ENCODE assay signal across 7 cellular contexts in genomic region chr5:369940-370258, GRCh38. TPM values are rescaled to one million over a fixed set of nuclear protein-coding genes. Genes with fewer than 3 reads are reported as not detected.
DNase-seq lines count a peak whose midpoint lies in the region; ATAC-seq and TF ChIP-seq lines count a peak whose summit lies in the region.
"Not testable (repeated sequence)": the region's sequence is repeated elsewhere in the genome, so short reads cannot be mapped to it uniquely, and the experiment has no call there.

No MANE protein-coding gene starts in this region.

- H3K9ac ChIP-seq in skeletal muscle satellite cell (ENCODE audit: low read depth, low read length) = peak overlapping the region; percentile 82

- not testable (repeated sequence) for H3K4me3 ChIP-seq in coronary artery; skeletal muscle satellite cell (ENCODE audit: low read length); stomach

- not testable (repeated sequence) for DNase-seq in HFFc6; activated T-helper 1 cell treated with anti-CD3 and anti-CD28 coated beads, Interleukin-12 subunit alpha, Interleukin-12 subunit beta, Interleukin-2, Interleukin-4 antibody, amounts not matched to agents 30 ng/mL and 10 ng/mL and 1 ng/mL, durations not matched to agents 14 hours and 24 hours and 36 hours (ENCODE audit: low spot score)
- DNase-seq in activated CD4-positive, alpha-beta T cell treated with anti-CD3 and anti-CD28 coated beads for 36 hours = peak; percentile 3
- DNase-seq in coronary artery (ENCODE audit: low spot score) (peak; percentile 29), iPS-NIHi11 (ENCODE audit: low spot score) (peak; percentile 4), stomach (peak; percentile 8)

- H3K27me3 ChIP-seq in skeletal muscle satellite cell (ENCODE audit: control insufficient read depth, insufficient read depth, low read length) = not testable (repeated sequence)
- peaks cover 0 to 42% (median 20%) of the 10 kb centered on the region in 3 donors for H3K27me3 ChIP-seq in stomach

- not testable (repeated sequence) for H3K4me3 Mint-ChIP-seq in HFFc6; activated CD4-positive, alpha-beta T cell treated with anti-CD3 and anti-CD28 coated beads for 36 hours
- peak overlapping the region; percentile 15 for H3K4me3 Mint-ChIP-seq in activated T-helper 1 cell treated with anti-CD3 and anti-CD28 coated beads, Interleukin-12 subunit alpha, Interleukin-12 subunit beta, Interleukin-2, Interleukin-4 antibody, amounts not matched to agents 30 ng/mL and 10 ng/mL and 1 ng/mL, durations not matched to agents 14 hours and 24 hours and 36 hours

- TF ChIP-seq POLR2A in stomach (IDR thresholded peaks at IDR 0.05) = not testable (repeated sequence)

- CTCF ChIA-PET in activated CD4-positive, alpha-beta T cell treated with anti-CD3 and anti-CD28 coated beads for 36 hours (lab: Charles Lee) = interaction anchor here (0.8 to 1.7 kb wide), 3 partner anchors 9 to 44 kb away, joined by 3 to 4 read pairs (median 3); no protein-coding TSS in a partner anchor

- intact Hi-C loops in activated CD4-positive, alpha-beta T cell treated with anti-CD3 and anti-CD28 coated beads for 36 hours (cut with DNase I, micrococcal nuclease) = loop anchor here in 1 of 2 experiments (10.0 kb wide), 1 partner anchor 155 kb away; the partner anchor contains the start of genes CCDC127 and SDHA
- intact Hi-C loops in activated T-helper 1 cell treated with anti-CD3 and anti-CD28 coated beads, Interleukin-12 subunit alpha, Interleukin-12 subunit beta, Interleukin-2, Interleukin-4 antibody, amounts not matched to agents 30 ng/mL and 10 ng/mL and 1 ng/mL, durations not matched to agents 14 hours and 24 hours and 36 hours (cut with micrococcal nuclease) = loop anchor here (1.0 kb wide), 2 partner anchors 8 to 22 kb away; no protein-coding TSS in a partner anchor
- intact Hi-C loops in stomach (cut with DNase I; ENCODE audit: low total_unique reads) = not testable (repeated sequence)

- WGBS in stomach, 5 donors = 84 to 95% (median 91%) methylated on average over 12 to 22 of the region's 22 CpGs

- H3K4me1 ChIP-seq in skeletal muscle satellite cell (ENCODE audit: control insufficient read depth, insufficient read depth, low read length) (peaks cover 68% of the 10 kb centered on the region), stomach (peaks cover 12 to 33% (median 15%) of the 10 kb centered on the region in 4 donors)

- peaks cover 65% of the 10 kb centered on the region for H3K4me1 Mint-ChIP-seq in HFFc6 (ENCODE audit: low read depth)
- H3K4me1 Mint-ChIP-seq in activated CD4-positive, alpha-beta T cell treated with anti-CD3 and anti-CD28 coated beads for 36 hours = peaks cover 45% of the 10 kb centered on the region
- peaks cover 41% of the 10 kb centered on the region for H3K4me1 Mint-ChIP-seq in activated T-helper 1 cell treated with anti-CD3 and anti-CD28 coated beads, Interleukin-12 subunit alpha, Interleukin-12 subunit beta, Interleukin-2, Interleukin-4 antibody, amounts not matched to agents 30 ng/mL and 10 ng/mL and 1 ng/mL, durations not matched to agents 14 hours and 24 hours and 36 hours (ENCODE audit: low read depth)

- H3K27me3 Mint-ChIP-seq in HFFc6 (ENCODE audit: insufficient read depth); activated CD4-positive, alpha-beta T cell treated with anti-CD3 and anti-CD28 coated beads for 36 hours; activated T-helper 1 cell treated with anti-CD3 and anti-CD28 coated beads, Interleukin-12 subunit alpha, Interleukin-12 subunit beta, Interleukin-2, Interleukin-4 antibody, amounts not matched to agents 30 ng/mL and 10 ng/mL and 1 ng/mL, durations not matched to agents 14 hours and 24 hours and 36 hours (ENCODE audit: insufficient read depth): not testable (repeated sequence)

- not testable (repeated sequence) for H3K9me3 Mint-ChIP-seq in HFFc6; activated CD4-positive, alpha-beta T cell treated with anti-CD3 and anti-CD28 coated beads for 36 hours (ENCODE audit: low read depth); activated T-helper 1 cell treated with anti-CD3 and anti-CD28 coated beads, Interleukin-12 subunit alpha, Interleukin-12 subunit beta, Interleukin-2, Interleukin-4 antibody, amounts not matched to agents 30 ng/mL and 10 ng/mL and 1 ng/mL, durations not matched to agents 14 hours and 24 hours and 36 hours

- ATAC-seq in activated CD4-positive, alpha-beta T cell treated with anti-CD3 and anti-CD28 coated beads for 36 hours = not testable (repeated sequence)

- H3K27ac Mint-ChIP-seq in HFFc6 = peak overlapping the region; percentile 89; the same call in 1 of the 2 replicates
- peak overlapping the region; percentile 78 for H3K27ac Mint-ChIP-seq in activated CD4-positive, alpha-beta T cell treated with anti-CD3 and anti-CD28 coated beads for 36 hours
- H3K27ac Mint-ChIP-seq in activated T-helper 1 cell treated with anti-CD3 and anti-CD28 coated beads, Interleukin-12 subunit alpha, Interleukin-12 subunit beta, Interleukin-2, Interleukin-4 antibody, amounts not matched to agents 30 ng/mL and 10 ng/mL and 1 ng/mL, durations not matched to agents 14 hours and 24 hours and 36 hours = not testable (repeated sequence)

- peaks cover 28% of the 10 kb centered on the region for H3K36me3 ChIP-seq in skeletal muscle satellite cell (ENCODE audit: insufficient read depth, low read length)
- not testable (repeated sequence) for H3K36me3 ChIP-seq in stomach

- TF ChIP-seq EP300 in stomach (IDR thresholded peaks at IDR 0.05) = not testable (repeated sequence)

- POLR2A ChIA-PET in activated CD4-positive, alpha-beta T cell treated with anti-CD3 and anti-CD28 coated beads for 36 hours (lab: Charles Lee) = not testable (repeated sequence)

- TF ChIP-seq CTCF in HFFc6 (IDR thresholded peaks at IDR 0.05); coronary artery (IDR thresholded peaks at IDR 0.05); stomach (IDR thresholded peaks at IDR 0.05): not testable (repeated sequence)

- H3K27ac ChIP-seq in coronary artery, stomach: not testable (repeated sequence)

- H3K36me3 Mint-ChIP-seq in HFFc6 (ENCODE audit: low read depth) = peaks cover 24% of the 10 kb centered on the region
- peaks cover 19% of the 10 kb centered on the region for H3K36me3 Mint-ChIP-seq in activated CD4-positive, alpha-beta T cell treated with anti-CD3 and anti-CD28 coated beads for 36 hours (ENCODE audit: low read depth)
- not testable (repeated sequence) for H3K36me3 Mint-ChIP-seq in activated T-helper 1 cell treated with anti-CD3 and anti-CD28 coated beads, Interleukin-12 subunit alpha, Interleukin-12 subunit beta, Interleukin-2, Interleukin-4 antibody, amounts not matched to agents 30 ng/mL and 10 ng/mL and 1 ng/mL, durations not matched to agents 14 hours and 24 hours and 36 hours (ENCODE audit: low read depth)

- not testable (repeated sequence) for H3K9me3 ChIP-seq in skeletal muscle satellite cell (replicated peaks; ENCODE audit: low read length)
- H3K9me3 ChIP-seq in stomach = peaks cover 0 to 15% (median 1%) of the 10 kb centered on the region in 4 donors

- H3K4me2 ChIP-seq in skeletal muscle satellite cell (ENCODE audit: low read length) = not testable (repeated sequence)

RNA-seq across cellular contexts. Expression of gene AHRR, which starts 48.4 kb away (rescaled TPM):
- total RNA-seq in HFFc6 (2021; fragmentation: NEBNext Ultra II Directional; extraction: Animal tissue kit (Norgen Biotek cat#: 25700)) = 10 to 100 TPM; 30.9 to 55.7 (median 51.9) TPM
- total RNA-seq in activated CD4-positive, alpha-beta T cell treated with anti-CD3 and anti-CD28 coated beads for 36 hours = 10 to 100 TPM; 15.1 to 20.5 TPM
- total RNA-seq in activated T-helper 1 cell treated with anti-CD3 and anti-CD28 coated beads, Interleukin-12 subunit alpha, Interleukin-12 subunit beta, Interleukin-2, Interleukin-4 antibody, amounts not matched to agents 30 ng/mL and 10 ng/mL and 1 ng/mL, durations not matched to agents 14 hours and 24 hours and 36 hours = 22.7 and 23.7 TPM in 2 replicates
- total RNA-seq in skeletal muscle satellite cell (2012; rRNA removed) = 8.1 and 9.8 TPM in 2 replicates
- 10 to 100 TPM in 1 of 5 donors, 1 to 10 TPM in 2, under 1 TPM in 1, not detected in 1; 0.92 to 47.8 (median 1.3) TPM for total RNA-seq in stomach
- polyA plus RNA-seq in stomach = 1 to 10 TPM in 1 of 3 donors, under 1 TPM in 2; 0.63 to 1.1 (median 0.93) TPM
